Comparison of ENCODE assay signal across 2 cellular contexts in genomic region chr2:191066281-191067233, GRCh38.
TF ChIP-seq lines count a peak whose summit lies in the region.

No MANE protein-coding gene starts in this region.

TF ChIP-seq in WTC11, 78 proteins besides CTCF, POLR2A, EP300 and RAD21:
- TF ChIP-seq ZSCAN18 (CRISPR knock-in tag; IDR thresholded peaks at IDR 0.05) = no peak
- TF ChIP-seq, protein P1, sequence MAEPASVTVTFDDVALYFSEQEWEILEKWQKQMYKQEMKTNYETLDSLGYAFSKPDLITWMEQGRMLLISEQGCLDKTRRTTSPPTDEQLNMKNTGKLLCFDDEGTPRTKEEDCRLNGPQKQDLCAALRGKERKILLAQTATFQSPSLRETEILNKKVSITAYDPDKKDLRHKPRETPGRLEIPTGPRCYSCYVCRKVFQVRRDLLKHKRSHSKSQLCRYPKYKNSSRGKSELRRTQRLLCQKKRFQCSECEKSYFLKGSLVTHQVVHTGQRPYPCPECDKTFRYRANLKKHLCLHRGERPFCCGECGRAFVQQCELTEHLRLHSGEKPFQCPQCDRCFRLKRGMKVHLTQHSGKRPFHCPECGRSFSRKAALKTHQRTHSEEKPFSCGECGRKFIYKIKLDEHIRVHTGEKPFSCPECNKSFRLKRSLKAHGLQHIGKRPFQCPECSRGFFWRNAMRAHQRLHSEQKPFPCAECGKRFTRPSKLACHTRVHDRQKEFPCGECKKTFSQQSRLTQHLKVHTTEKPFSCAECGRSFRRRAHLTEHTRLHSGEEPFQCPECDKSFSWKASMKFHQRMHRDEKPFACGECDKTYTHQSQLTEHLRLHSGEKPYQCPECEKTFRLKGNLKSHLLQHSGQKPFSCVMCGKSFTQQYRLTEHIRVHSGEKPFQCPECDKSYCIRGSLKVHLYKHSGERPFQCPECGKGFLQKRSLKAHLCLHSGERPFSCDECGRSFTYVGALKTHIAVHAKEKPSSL (CRISPR knock-in tag; conservative IDR thresholded peaks at IDR 0.05) = no peak
- no peak for TF ChIP-seq SMAD4 (CRISPR knock-in tag; IDR thresholded peaks at IDR 0.05)

TF ChIP-seq in HepG2, 621 proteins besides CTCF, POLR2A, EP300 and RAD21:
- TF ChIP-seq ZBED4 (CRISPR knock-in tag; IDR thresholded peaks at IDR 0.05; ENCODE audit: borderline replicate concordance) = no peak
- TF ChIP-seq ZBTB1 (CRISPR knock-in tag; IDR thresholded peaks at IDR 0.05; ENCODE audit: borderline replicate concordance) = no peak
- TF ChIP-seq ZNF557 (CRISPR knock-in tag; IDR thresholded peaks at IDR 0.05) = no peak
- no peak for TF ChIP-seq NAIF1 (CRISPR knock-in tag; IDR thresholded peaks at IDR 0.05; ENCODE audit: borderline replicate concordance)
- TF ChIP-seq MEF2D (CRISPR knock-in tag; IDR thresholded peaks at IDR 0.05) = no peak
- TF ChIP-seq ZNF546 (CRISPR knock-in tag; conservative IDR thresholded peaks at IDR 0.05) = no peak
- TF ChIP-seq, protein P2, sequence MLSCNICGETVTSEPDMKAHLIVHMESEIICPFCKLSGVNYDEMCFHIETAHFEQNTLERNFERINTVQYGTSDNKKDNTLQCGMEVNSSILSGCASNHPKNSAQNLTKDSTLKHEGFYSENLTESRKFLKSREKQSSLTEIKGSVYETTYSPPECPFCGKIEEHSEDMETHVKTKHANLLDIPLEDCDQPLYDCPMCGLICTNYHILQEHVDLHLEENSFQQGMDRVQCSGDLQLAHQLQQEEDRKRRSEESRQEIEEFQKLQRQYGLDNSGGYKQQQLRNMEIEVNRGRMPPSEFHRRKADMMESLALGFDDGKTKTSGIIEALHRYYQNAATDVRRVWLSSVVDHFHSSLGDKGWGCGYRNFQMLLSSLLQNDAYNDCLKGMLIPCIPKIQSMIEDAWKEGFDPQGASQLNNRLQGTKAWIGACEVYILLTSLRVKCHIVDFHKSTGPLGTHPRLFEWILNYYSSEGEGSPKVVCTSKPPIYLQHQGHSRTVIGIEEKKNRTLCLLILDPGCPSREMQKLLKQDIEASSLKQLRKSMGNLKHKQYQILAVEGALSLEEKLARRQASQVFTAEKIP (CRISPR knock-in tag; IDR thresholded peaks at IDR 0.05; ENCODE audit: borderline replicate concordance) = no peak
- TF ChIP-seq HMGXB4 (CRISPR knock-in tag; IDR thresholded peaks at IDR 0.05; ENCODE audit: borderline replicate concordance in 1 of 2, low read depth in 1 of 2) = no peak
- no peak for TF ChIP-seq ZC3H13 (CRISPR knock-in tag; IDR thresholded peaks at IDR 0.05)
- TF ChIP-seq SMARCE1 (IDR thresholded peaks at IDR 0.05; ENCODE audit: borderline replicate concordance) = no peak
- TF ChIP-seq ZNF282 (IDR thresholded peaks at IDR 0.05; ENCODE audit: partially characterized antibody) = no peak
- TF ChIP-seq MTA1 (CRISPR knock-in tag; IDR thresholded peaks at IDR 0.05; ENCODE audit: borderline replicate concordance) = no peak
TF ChIP-seq in HepG2: peak in this region for 0.
